1 cellular context compared by ENCODE assay signal in genomic region chr9:134554011-134554749, GRCh38.
TF ChIP-seq lines count a peak whose summit lies in the region.

No MANE protein-coding gene starts in this region.

TF ChIP-seq in IMR-90, 13 proteins besides CTCF, POLR2A, EP300 and RAD21:
- TF ChIP-seq RFX5 (IDR thresholded peaks at IDR 0.05; ENCODE audit: low read depth, low read length) (no peak), SMC3 (IDR thresholded peaks at IDR 0.05; ENCODE audit: low read depth, low read length) (no peak), NFE2L2 (IDR thresholded peaks at IDR 0.05; ENCODE audit: low read depth, low read length) (no peak), CHD1 (IDR thresholded peaks at IDR 0.05; ENCODE audit: low read depth, low read length) (no peak), MXI1 (IDR thresholded peaks at IDR 0.05; ENCODE audit: borderline replicate concordance, low read depth, low read length) (no peak)
- TF ChIP-seq, protein P1, sequence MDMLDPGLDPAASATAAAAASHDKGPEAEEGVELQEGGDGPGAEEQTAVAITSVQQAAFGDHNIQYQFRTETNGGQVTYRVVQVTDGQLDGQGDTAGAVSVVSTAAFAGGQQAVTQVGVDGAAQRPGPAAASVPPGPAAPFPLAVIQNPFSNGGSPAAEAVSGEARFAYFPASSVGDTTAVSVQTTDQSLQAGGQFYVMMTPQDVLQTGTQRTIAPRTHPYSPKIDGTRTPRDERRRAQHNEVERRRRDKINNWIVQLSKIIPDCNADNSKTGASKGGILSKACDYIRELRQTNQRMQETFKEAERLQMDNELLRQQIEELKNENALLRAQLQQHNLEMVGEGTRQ (IDR thresholded peaks at IDR 0.05; ENCODE audit: low read depth, low read length): no peak
- TF ChIP-seq, protein P2, sequence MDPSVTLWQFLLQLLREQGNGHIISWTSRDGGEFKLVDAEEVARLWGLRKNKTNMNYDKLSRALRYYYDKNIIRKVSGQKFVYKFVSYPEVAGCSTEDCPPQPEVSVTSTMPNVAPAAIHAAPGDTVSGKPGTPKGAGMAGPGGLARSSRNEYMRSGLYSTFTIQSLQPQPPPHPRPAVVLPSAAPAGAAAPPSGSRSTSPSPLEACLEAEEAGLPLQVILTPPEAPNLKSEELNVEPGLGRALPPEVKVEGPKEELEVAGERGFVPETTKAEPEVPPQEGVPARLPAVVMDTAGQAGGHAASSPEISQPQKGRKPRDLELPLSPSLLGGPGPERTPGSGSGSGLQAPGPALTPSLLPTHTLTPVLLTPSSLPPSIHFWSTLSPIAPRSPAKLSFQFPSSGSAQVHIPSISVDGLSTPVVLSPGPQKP (IDR thresholded peaks at IDR 0.05; ENCODE audit: borderline replicate concordance, low read depth, low read length): no peak
TF ChIP-seq in IMR-90: peak in this region for 0.
